ENCODE assay signal across 23 cellular contexts in the genomic region with DNA sequence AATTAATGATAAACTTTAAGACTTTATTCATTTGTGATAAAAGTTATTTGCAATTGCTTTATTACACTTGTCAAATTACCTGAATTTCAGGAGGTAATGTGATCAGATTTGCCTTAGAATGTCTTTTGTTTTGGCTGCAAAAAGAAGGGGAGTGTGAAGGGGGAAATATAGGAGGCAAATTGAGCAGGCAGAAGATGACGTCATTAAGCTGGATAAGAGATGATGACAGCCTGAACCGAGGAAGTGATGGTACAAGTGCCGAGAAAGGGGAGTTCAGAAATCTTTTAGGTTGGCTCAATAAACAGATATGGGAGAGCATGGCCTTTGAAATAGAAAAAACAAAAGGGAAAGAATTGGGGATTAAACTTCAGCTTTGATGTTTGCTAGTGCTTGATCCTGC.
DNase-seq lines count a peak whose midpoint lies in the region; ATAC-seq, FAIRE-seq and TF ChIP-seq lines count a peak whose summit lies in the region.
"Had no signal": no experiment of that assay in that cellular context is flagged by ENCODE, and none has a peak within 500 bp of the region (broad histone marks: within the 10 kb centered on the region; RNA-seq: fewer than 3 reads in every experiment).

No MANE protein-coding gene starts in this region.

- CTCF ChIA-PET in HEK293 (lab: Yijun Ruan, JAX) = interaction anchor here (0.6 to 1.0 kb wide), 3 partner anchors 11 to 48 kb away, joined by 3 to 7 read pairs (median 3); no protein-coding TSS in a partner anchor

- intact Hi-C loops in psoas muscle (cut with DNase I) = no loop called here

- H3K36me3 ChIP-seq in HEK293 (ENCODE audit: control insufficient read depth in 2 of 2, insufficient read depth in 1 of 2, low read length in 2 of 2) (no peaks in the 10 kb centered on the region), psoas muscle (ENCODE audit: insufficient read depth in 1 of 2, low read depth in 1 of 2) (no peaks in the 10 kb centered on the region)
- H3K36me3 ChIP-seq: BE2C, BLaER1 had no signal

- DNase-seq in D721Med (ENCODE audit: insufficient read length, low spot score) (no peak), psoas muscle (no peak), NCI-H1048 (lab: John Stamatoyannopoulos, UW) (no peak), DMS153 treated with DMSO at 0.1 percent for 48 hours (lab: John Stamatoyannopoulos, UW; ENCODE audit: unreplicated experiment) (no peak)
- DNase-seq: 8988T; ACHN; BE2C; C1 segment of cervical spinal cord; CD4-positive, alpha-beta memory T cell; CD4-positive, CD25-positive, alpha-beta regulatory T cell; CD8-positive, alpha-beta memory T cell; COR-L47; DMS53; DMS79; DND-41; EL; GDM1 had no signal

- 61 to 82% (median 71%) methylated on average over 3 of the region's 3 CpGs for WGBS in psoas muscle, 3 donors

- POLR2A ChIA-PET in HEK293 (lab: Yijun Ruan, JAX) = no interaction called here

- TF ChIP-seq CTCF in D721Med (IDR thresholded peaks at IDR 0.05; ENCODE audit: insufficient read depth, missing control alignments) (no peak), HEK293 (tag by site-specific recombination; IDR thresholded peaks at IDR 0.05) (no peak), psoas muscle (IDR thresholded peaks at IDR 0.05) (no peak)

- H3K4me3 ChIP-seq in HEK293 (ENCODE audit: low read depth, low read length) = no peak overlapping the region
- H3K4me3 ChIP-seq in psoas muscle = no peak overlapping the region
- H3K4me3 ChIP-seq: BLaER1, GM12878 had no signal

- no peaks in the 10 kb centered on the region for H3K27me3 ChIP-seq in psoas muscle (ENCODE audit: insufficient read depth in 3 of 3, low read length in 2 of 3)
- H3K27me3 ChIP-seq: BE2C, BLaER1 had no signal

- no peaks in the 10 kb centered on the region for H3K4me1 ChIP-seq in HEK293 (ENCODE audit: control insufficient read depth, insufficient read depth, low read length)
- peaks cover 6% of the 10 kb centered on the region for H3K4me1 ChIP-seq in psoas muscle
- H3K4me1 ChIP-seq: BE2C, BLaER1 had no signal

- no peak for ATAC-seq in psoas muscle
- ATAC-seq: GM12878 had no signal

- no peak overlapping the region for H3K27ac ChIP-seq in HEK293 (ENCODE audit: extremely low read depth, low read depth, low read length)
- peak overlapping the region; percentile 86 for H3K27ac ChIP-seq in psoas muscle
- H3K27ac ChIP-seq: BLaER1 had no signal

- no peaks in the 10 kb centered on the region for H3K9me3 ChIP-seq in HEK293 (ENCODE audit: control insufficient read depth, insufficient read depth, low read depth, low read length)
- H3K9me3 ChIP-seq in psoas muscle = no peaks in the 10 kb centered on the region
- H3K9me3 ChIP-seq: BE2C, BLaER1 had no signal

- FAIRE-seq in D721Med (lab: Jason Lieb, UNC) = peak; percentile 82
- FAIRE-seq: A204.1, GM12878, GM12892, GM18507 had no signal

TF ChIP-seq in HEK293, 187 proteins besides CTCF, POLR2A, EP300 and RAD21:
- TF ChIP-seq ZBTB21 (tag by site-specific recombination; IDR thresholded peaks at IDR 0.05) (peak; percentile 36; the same call in 1 of the 2 replicates), ZNF510 (tag by site-specific recombination; IDR thresholded peaks at IDR 0.05; ENCODE audit: insufficient replicate concordance) (no peak), ZBTB48 (tag by site-specific recombination; IDR thresholded peaks at IDR 0.05) (no peak), ZNF529 (tag by site-specific recombination; IDR thresholded peaks at IDR 0.05; ENCODE audit: insufficient replicate concordance) (no peak), ZNF426 (tag by site-specific recombination; IDR thresholded peaks at IDR 0.05) (no peak), ZNF121 (tag by site-specific recombination; IDR thresholded peaks at IDR 0.05) (no peak), GFI1B (tag by site-specific recombination; IDR thresholded peaks at IDR 0.05) (no peak)
- TF ChIP-seq, protein P1, sequence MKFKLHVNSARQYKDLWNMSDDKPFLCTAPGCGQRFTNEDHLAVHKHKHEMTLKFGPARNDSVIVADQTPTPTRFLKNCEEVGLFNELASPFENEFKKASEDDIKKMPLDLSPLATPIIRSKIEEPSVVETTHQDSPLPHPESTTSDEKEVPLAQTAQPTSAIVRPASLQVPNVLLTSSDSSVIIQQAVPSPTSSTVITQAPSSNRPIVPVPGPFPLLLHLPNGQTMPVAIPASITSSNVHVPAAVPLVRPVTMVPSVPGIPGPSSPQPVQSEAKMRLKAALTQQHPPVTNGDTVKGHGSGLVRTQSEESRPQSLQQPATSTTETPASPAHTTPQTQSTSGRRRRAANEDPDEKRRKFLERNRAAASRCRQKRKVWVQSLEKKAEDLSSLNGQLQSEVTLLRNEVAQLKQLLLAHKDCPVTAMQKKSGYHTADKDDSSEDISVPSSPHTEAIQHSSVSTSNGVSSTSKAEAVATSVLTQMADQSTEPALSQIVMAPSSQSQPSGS (tag by site-specific recombination; IDR thresholded peaks at IDR 0.05; ENCODE audit: low read depth) = peak; percentile 91
